19 cellular contexts compared by ENCODE assay signal in the genomic region with DNA sequence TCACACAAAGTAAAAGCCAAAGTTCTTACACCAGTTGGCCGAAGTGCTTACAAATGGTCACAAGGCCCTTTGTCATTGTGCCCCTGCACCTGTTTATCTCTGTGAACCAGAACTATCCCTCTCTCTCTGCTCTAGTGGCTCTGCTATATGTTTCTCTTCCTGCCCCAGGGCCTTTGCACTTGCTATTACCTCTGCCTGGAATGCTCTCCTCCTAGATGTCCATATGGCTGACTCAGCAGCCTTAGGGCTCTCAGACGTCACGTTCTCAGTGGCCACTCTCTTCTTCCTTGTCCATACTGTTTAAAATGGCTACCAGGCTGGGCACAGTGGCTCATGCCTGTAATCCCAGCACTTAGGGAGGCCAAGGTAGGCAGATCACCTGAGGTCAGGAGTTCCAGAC. TPM values are rescaled to one million over a fixed set of nuclear protein-coding genes. Genes with fewer than 3 reads are reported as not detected.
A peak's percentile ranks its signal among the peaks of the same experiment; 100 is the strongest.
DNase-seq lines count a peak whose midpoint lies in the region; ATAC-seq, FAIRE-seq and TF ChIP-seq lines count a peak whose summit lies in the region.
"Had no signal": no experiment of that assay in that cellular context is flagged by ENCODE, and none has a peak within 500 bp of the region (broad histone marks: within the 10 kb centered on the region; RNA-seq: fewer than 3 reads in every experiment).

No MANE protein-coding gene starts in this region.

- TF ChIP-seq RAD21 in K562 (CRISPR knock-in tag; conservative IDR thresholded peaks at IDR 0.05 in 1 of 2, IDR thresholded peaks at IDR 0.05 in 1 of 2) = no peak

- H3K4me2 ChIP-seq in K562 (ENCODE audit: insufficient read depth, low read length) (no peak overlapping the region), neural progenitor cell (no peak overlapping the region)
- H3K4me2 ChIP-seq: BLaER1 treated with 17β-estradiol and CSF1 and Interleukin-3, amounts not matched to agents 10 nM and 100 nM had no signal

- H3K9ac ChIP-seq in K562 (ENCODE audit: insufficient read depth in 1 of 2, low read depth in 2 of 2, low read length in 2 of 2) (no peak overlapping the region), neural progenitor cell (no peak overlapping the region)
- H3K9ac ChIP-seq: BLaER1 treated with 17β-estradiol and CSF1 and Interleukin-3, amounts not matched to agents 10 nM and 100 nM had no signal

- H3K27ac Mint-ChIP-seq in activated naive CD4-positive, alpha-beta T cell treated with anti-CD3 and anti-CD28 coated beads, Interleukin-2, amount 10 ng/mL, durations not matched to agents 7 days and 5 days = peak overlapping the region; percentile 0
- H3K27ac Mint-ChIP-seq in Caco-2 (ENCODE audit: unreplicated experiment) = peak overlapping the region; percentile 70
- no peak overlapping the region for H3K27ac Mint-ChIP-seq in neural progenitor cell
- H3K27ac Mint-ChIP-seq: B cell; CD8-positive, alpha-beta T cell; H9; IgD-negative memory B cell had no signal

- no peak for ATAC-seq in K562
- ATAC-seq in GM19452 (IDR thresholded peaks at IDR 0.05; ENCODE audit: unreplicated experiment) = no peak
- ATAC-seq: CD8-positive, alpha-beta T cell had no signal

- TF ChIP-seq EP300 in K562 (IDR thresholded peaks at IDR 0.05; ENCODE audit: low read length) = no peak

- intact Hi-C loops in Caco-2 (cut with micrococcal nuclease; ENCODE audit: unreplicated experiment) (no loop called here), K562 (cut with micrococcal nuclease) (no loop called here)

- 7% methylated on average over 3 of the region's 3 CpGs for WGBS in K562 (ENCODE audit: insufficient coverage, low coverage, missing lambda C conversion rate)

- H3K36me3 ChIP-seq in Caco-2 (ENCODE audit: control insufficient read depth, insufficient read depth, low read length) = no peaks in the 10 kb centered on the region; the same call in 1 of the 2 replicates
- H3K36me3 ChIP-seq in K562 (ENCODE audit: control insufficient read depth, insufficient read depth, low read length) = no peaks in the 10 kb centered on the region
- no peaks in the 10 kb centered on the region for H3K36me3 ChIP-seq in neural progenitor cell
- H3K36me3 ChIP-seq: BLaER1 treated with 17β-estradiol and CSF1 and Interleukin-3, amounts not matched to agents 10 nM and 100 nM had no signal

- peaks cover 34% of the 10 kb centered on the region for H3K27me3 Mint-ChIP-seq in activated naive CD4-positive, alpha-beta T cell treated with anti-CD3 and anti-CD28 coated beads, Interleukin-2, amount 10 ng/mL, durations not matched to agents 7 days and 5 days
- no peaks in the 10 kb centered on the region for H3K27me3 Mint-ChIP-seq in Caco-2 (ENCODE audit: insufficient read depth, unreplicated experiment)
- peaks cover 5% of the 10 kb centered on the region for H3K27me3 Mint-ChIP-seq in neural progenitor cell (ENCODE audit: insufficient read depth, low read depth)

- H3K79me2 ChIP-seq in K562 (ENCODE audit: control insufficient read depth, insufficient read depth, low read length) (no peaks in the 10 kb centered on the region), neural progenitor cell (ENCODE audit: low read depth) (no peaks in the 10 kb centered on the region)

- H3F3A ChIP-seq in neural progenitor cell (ENCODE audit: low read depth) = no peaks in the 10 kb centered on the region

- CTCF ChIA-PET in activated naive CD4-positive, alpha-beta T cell treated with anti-CD3 and anti-CD28 coated beads, Interleukin-2, amount 10 ng/mL, durations not matched to agents 7 days and 5 days (lab: Charles Lee) = no interaction called here
- CTCF ChIA-PET in Caco-2 (lab: Charles Lee) = no interaction called here
- CTCF ChIA-PET in K562 (lab: Yijun Ruan, JAX; ENCODE audit: low intra/inter-chr PET ratio) = no interaction called here

- no peaks in the 10 kb centered on the region for H3K9me1 ChIP-seq in K562 (ENCODE audit: control insufficient read depth, insufficient read depth, low read length)

- no peaks in the 10 kb centered on the region for H3K36me3 Mint-ChIP-seq in activated naive CD4-positive, alpha-beta T cell treated with anti-CD3 and anti-CD28 coated beads, Interleukin-2, amount 10 ng/mL, durations not matched to agents 7 days and 5 days
- H3K36me3 Mint-ChIP-seq in Caco-2 (ENCODE audit: insufficient read depth, unreplicated experiment) = peaks cover 19% of the 10 kb centered on the region
- no peaks in the 10 kb centered on the region for H3K36me3 Mint-ChIP-seq in neural progenitor cell
- H3K36me3 Mint-ChIP-seq: CD8-positive, alpha-beta T cell; IgD-negative memory B cell had no signal

- H4K20me1 ChIP-seq in K562 (replicated peaks; ENCODE audit: control insufficient read depth, insufficient read depth, low read length) = no peaks in the 10 kb centered on the region
- no peaks in the 10 kb centered on the region for H4K20me1 ChIP-seq in neural progenitor cell (ENCODE audit: low read depth)
- H4K20me1 ChIP-seq: BLaER1 treated with 17β-estradiol and CSF1 and Interleukin-3, amounts not matched to agents 10 nM and 100 nM had no signal

- peaks cover 25% of the 10 kb centered on the region for H3K4me1 Mint-ChIP-seq in activated naive CD4-positive, alpha-beta T cell treated with anti-CD3 and anti-CD28 coated beads, Interleukin-2, amount 10 ng/mL, durations not matched to agents 7 days and 5 days
- H3K4me1 Mint-ChIP-seq in Caco-2 (ENCODE audit: low read depth, unreplicated experiment) (peaks cover 42% of the 10 kb centered on the region), neural progenitor cell (peaks cover 13% of the 10 kb centered on the region)
- H3K4me1 Mint-ChIP-seq: B cell, H9, IgD-negative memory B cell had no signal

- in situ Hi-C loops in K562 (cut with MboI) = no loop called here

- H3K9me3 Mint-ChIP-seq in activated naive CD4-positive, alpha-beta T cell treated with anti-CD3 and anti-CD28 coated beads, Interleukin-2, amount 10 ng/mL, durations not matched to agents 7 days and 5 days = no peaks in the 10 kb centered on the region
- H3K9me3 Mint-ChIP-seq in Caco-2 (ENCODE audit: unreplicated experiment) (peaks cover 29% of the 10 kb centered on the region), neural progenitor cell (peaks cover 3% of the 10 kb centered on the region)

- H3K4me1 ChIP-seq in Caco-2 (peaks cover 45% of the 10 kb centered on the region), K562 (replicated peaks in 1 of 2; ENCODE audit: control insufficient read depth in 2 of 2, insufficient read depth in 2 of 2, low read length in 2 of 2) (no peaks in the 10 kb centered on the region), neural progenitor cell (no peaks in the 10 kb centered on the region)

- no peak for DNase-seq in activated naive CD4-positive, alpha-beta T cell treated with anti-CD3 and anti-CD28 coated beads, Interleukin-2, amount 10 ng/mL, durations not matched to agents 7 days and 5 days
- no peak for DNase-seq in activated naive CD4-positive, alpha-beta T cell treated with anti-CD3 and anti-CD28 coated beads, Interleukin-2, amount 50 U/mL, for 16 hours
- no peak for DNase-seq in Caco-2
- no peak for DNase-seq in K562 (ENCODE audit: extremely low read depth in 1 of 4, low spot score in 3 of 4)
- DNase-seq in neural progenitor cell (ENCODE audit: low spot score) = no peak
- no peak for DNase-seq in DMS 273 treated with DMSO at 0.1 percent for 48 hours (lab: John Stamatoyannopoulos, UW)
- DNase-seq in stimulated activated CD4-positive, alpha-beta T cell treated with anti-CD3 and anti-CD28 coated beads, Interleukin-15, amount 100 ng/mL, for 24 hours = no peak
- DNase-seq: 8988T; CD8-positive, alpha-beta T cell; GOT3; H9; KG1 had no signal

- no peak overlapping the region for H3K4me3 Mint-ChIP-seq in activated naive CD4-positive, alpha-beta T cell treated with anti-CD3 and anti-CD28 coated beads, Interleukin-2, amount 10 ng/mL, durations not matched to agents 7 days and 5 days
- H3K4me3 Mint-ChIP-seq in Caco-2 (ENCODE audit: unreplicated experiment) (no peak overlapping the region), neural progenitor cell (peak overlapping the region; percentile 69)
- H3K4me3 Mint-ChIP-seq: B cell; CD8-positive, alpha-beta T cell; H9 had no signal

- H3K4me3 ChIP-seq in Caco-2 (ENCODE audit: low read depth, low read length) (no peak overlapping the region), K562 (no peak overlapping the region), neural progenitor cell (no peak overlapping the region)
- H3K4me3 ChIP-seq: BLaER1 treated with 17β-estradiol and CSF1 and Interleukin-3, amounts not matched to agents 10 nM and 100 nM had no signal

- no peak for FAIRE-seq in K562 (lab: Jason Lieb, UNC)
- FAIRE-seq: G401.6, GM12891 had no signal

- no TSS peak for BruUV-seq in Caco-2 (replicated peaks; lab: Mats Ljungman, UMichigan)
- BruUV-seq in K562 (replicated peaks; lab: Mats Ljungman, UMichigan) = no TSS peak

- no peak overlapping the region for H2AFZ ChIP-seq in K562 (ENCODE audit: low read depth, low read length)
- no peak overlapping the region for H2AFZ ChIP-seq in neural progenitor cell (replicated peaks)

- POLR2A ChIA-PET in Caco-2 (lab: Charles Lee) (no interaction called here), K562 (lab: Yijun Ruan, JAX) (no interaction called here)

- H3K27ac ChIP-seq in K562 (ENCODE audit: extremely low read depth, low read depth, low read length) = no peak overlapping the region
- H3K27ac ChIP-seq in neural progenitor cell = no peak overlapping the region
- H3K27ac ChIP-seq: BLaER1 treated with 17β-estradiol and CSF1 and Interleukin-3, amounts not matched to agents 10 nM and 100 nM; HL-60 had no signal

- H3K27me3 ChIP-seq in Caco-2 (replicated peaks; ENCODE audit: control insufficient read depth, insufficient read depth, low read length) (no peaks in the 10 kb centered on the region), K562 (ENCODE audit: control insufficient read depth in 2 of 2, insufficient read depth in 2 of 2, low read length in 2 of 2) (peaks cover 10 to 12% of the 10 kb centered on the region in 2 experiments), neural progenitor cell (no peaks in the 10 kb centered on the region)
- H3K27me3 ChIP-seq: BLaER1 treated with 17β-estradiol and CSF1 and Interleukin-3, amounts not matched to agents 10 nM and 100 nM had no signal

- TF ChIP-seq CTCF in Caco-2 (IDR thresholded peaks at IDR 0.05; ENCODE audit: insufficient read depth in 1 of 2, low read depth in 1 of 2, low read length in 1 of 2, severe bottlenecking in 1 of 2, unreplicated experiment in 1 of 2) (no peak), K562 (IDR thresholded peaks at IDR 0.05 in 2 of 3, conservative IDR thresholded peaks at IDR 0.05 in 1 of 3; ENCODE audit: insufficient read depth in 2 of 3, low read depth in 1 of 3, low read length in 3 of 3) (no peak), neural progenitor cell (IDR thresholded peaks at IDR 0.05) (no peak)

- no peak for TF ChIP-seq POLR2A in K562 (conservative IDR thresholded peaks at IDR 0.05)

- H3K9me3 ChIP-seq in Caco-2 (peaks cover 6% of the 10 kb centered on the region; the same call in 1 of the 2 replicates), K562 (replicated peaks; ENCODE audit: control insufficient read depth, insufficient read depth, low read depth, low read length) (no peaks in the 10 kb centered on the region), neural progenitor cell (ENCODE audit: low read depth) (no peaks in the 10 kb centered on the region)

RNA-seq across cellular contexts. Expression of a gene that starts 38.8 kb away (rescaled TPM):
- total RNA-seq in Caco-2 (2022) (78.7 and 85.1 TPM in 2 replicates), K562 (2014; rRNA removed) (19.1 and 22.1 TPM in 2 replicates), K562 (2014; rRNA removed; fragmentation: Illumina TruSeq; extraction: Trizol) (50.5 and 59.2 TPM in 2 replicates), K562 (2015; rRNA removed; fragmentation: Illumina TruSeq; extraction: Trizol) (33.3 and 39.5 TPM in 2 replicates), K562 (2021) (37.0 and 37.6 TPM in 2 replicates), neural progenitor cell (ENCODE audit: low replicate concordance) (43.5 and 55.3 TPM in 2 replicates)
- total RNA-seq in K562 (2011; cell fraction: chromatin; rRNA removed; ENCODE audit: low replicate concordance) = 43.4 and 169 TPM in 2 replicates
- 26.5 and 30.1 TPM in 2 replicates for total RNA-seq in K562 (2011; cell fraction: nucleolus; rRNA removed)
- total RNA-seq in K562 (2011; cell fraction: nucleoplasm; rRNA removed) = 63.9 and 100 TPM in 2 replicates
- polyA plus RNA-seq in K562 (2011; rRNA removed) (11.6 and 22.0 TPM in 2 replicates), K562 (2014; fragmentation: Illumina TruSeq; extraction: Trizol) (38.3 and 50.1 TPM in 2 replicates), K562 (2014; fragmentation: Nextera tagmentation; extraction: Ambion mirVana) (10 to 100 TPM; 30.2 to 34.8 TPM), K562 (2014; rRNA removed) (20.8 and 24.2 TPM in 2 replicates)
- polyA plus RNA-seq in K562 (2011; cell fraction: cytosol; rRNA removed) = 7.6 and 13.0 TPM in 2 replicates
- 17.6 and 28.7 TPM in 2 replicates for polyA plus RNA-seq in K562 (2011; cell fraction: nucleus; rRNA removed)
- polyA plus RNA-seq in K562 (2012) = 20.0 and 20.6 TPM in 2 replicates
- 25.0 and 39.3 TPM in 2 replicates for polyA minus RNA-seq in K562 (2011; rRNA and poly(A)+ RNA removed)
- 5.3 and 19.6 TPM in 2 replicates for polyA minus RNA-seq in K562 (2011; cell fraction: cytosol; rRNA and poly(A)+ RNA removed)
- 18.3 and 19.4 TPM in 2 replicates for polyA minus RNA-seq in K562 (2011; cell fraction: nucleus; rRNA and poly(A)+ RNA removed)
